In the genomic region with DNA sequence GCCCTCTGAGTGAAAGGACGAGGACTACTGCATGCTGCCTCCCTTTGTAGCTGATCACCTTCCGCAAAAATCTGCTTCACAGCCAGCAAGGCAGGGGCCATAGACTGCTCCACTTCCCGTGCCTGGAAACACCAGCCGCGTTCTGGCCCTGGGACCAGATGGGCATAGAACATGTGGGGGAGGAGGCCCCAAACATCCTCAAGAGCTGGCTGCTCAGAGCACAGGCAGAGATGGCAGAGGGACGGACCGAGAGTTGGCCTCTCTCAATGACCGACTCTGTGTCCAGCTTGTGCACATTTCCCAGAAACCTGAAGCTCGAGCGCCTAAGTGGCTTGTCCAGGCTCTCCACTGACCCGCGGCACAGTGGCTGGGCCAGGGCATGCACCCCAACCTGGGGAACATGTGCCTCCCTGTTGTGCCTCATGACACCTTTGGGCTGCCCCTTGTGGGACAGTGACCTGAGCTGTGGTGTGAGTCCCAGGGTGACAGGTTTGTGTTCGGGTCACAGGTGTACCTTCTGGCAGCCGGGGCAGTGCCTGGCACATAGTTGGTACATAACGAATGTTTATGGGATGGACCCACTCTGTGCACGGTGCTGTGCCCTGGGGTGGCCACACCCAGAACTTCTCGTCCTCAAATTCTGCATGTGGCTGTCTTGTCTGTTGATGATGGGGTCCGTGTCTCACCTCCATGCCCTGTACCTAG, we compare ENCODE assay signal across 25 cellular contexts. TPM values are rescaled to one million over a fixed set of nuclear protein-coding genes. Genes with fewer than 3 reads are reported as not detected.
A peak's percentile ranks its signal among the peaks of the same experiment; 100 is the strongest.
DNase-seq lines count a peak whose midpoint lies in the region; ATAC-seq, FAIRE-seq and TF ChIP-seq lines count a peak whose summit lies in the region.
"Had no signal": no experiment of that assay in that cellular context is flagged by ENCODE, and none has a peak within 500 bp of the region (broad histone marks: within the 10 kb centered on the region; RNA-seq: fewer than 3 reads in every experiment).

No MANE protein-coding gene starts in this region.

- intact Hi-C loops in K562 (cut with micrococcal nuclease), result no loop called here
- intact Hi-C loops in kidney (cut with DNase I), result no loop called here

- POLR2A ChIA-PET in K562 (lab: Yijun Ruan, JAX), result interaction anchor here (0.7 kb wide), 1 partner anchor 31 kb away, joined by 3 read pairs; no protein-coding TSS in a partner anchor

- CTCF ChIA-PET in K562 (lab: Yijun Ruan, JAX; ENCODE audit: low intra/inter-chr PET ratio), result no interaction called here

- H4K20me1 ChIP-seq in K562 (replicated peaks; ENCODE audit: control insufficient read depth, insufficient read depth, low read length), result 0 out of 2 replicates have a peak, but pooled peaks cover 21% of the 10 kb centered on the region

- H3K27me3 ChIP-seq in K562 (ENCODE audit: control insufficient read depth in 2 of 2, insufficient read depth in 2 of 2, low read length in 2 of 2), result peaks cover 30 to 80% of the 10 kb centered on the region in 2 experiments
- H3K27me3 ChIP-seq in gastroesophageal sphincter, result peaks cover 26% of the 10 kb centered on the region

- peaks cover 10% of the 10 kb centered on the region in 2 experiments; a peak in 4 of 5 replicates for H3K4me1 ChIP-seq in K562 (replicated peaks in 1 of 2; ENCODE audit: control insufficient read depth in 2 of 2, insufficient read depth in 2 of 2, low read length in 2 of 2)
- H3K4me1 ChIP-seq in kidney (ENCODE audit: control insufficient read depth in 1 of 2, insufficient read depth in 1 of 2, low read depth in 1 of 2, low read length in 2 of 2), result no peaks in the 10 kb centered on the region
- no peaks in the 10 kb centered on the region for H3K4me1 ChIP-seq in gastroesophageal sphincter

- no peak for ATAC-seq in K562
- no peak for ATAC-seq in GM19328 (IDR thresholded peaks at IDR 0.05; ENCODE audit: unreplicated experiment)
- ATAC-seq in gastroesophageal sphincter, result no peak

- H3K9me1 ChIP-seq in K562 (ENCODE audit: control insufficient read depth, insufficient read depth, low read length), result peaks cover 8% of the 10 kb centered on the region

- H3K4me3 ChIP-seq in K562 (no peak overlapping the region), kidney (ENCODE audit: low read length in 2 of 2) (no peak overlapping the region), gastroesophageal sphincter (no peak overlapping the region)
- H3K4me3 ChIP-seq: PC-9, SK-N-MC had no signal

- TF ChIP-seq CTCF in K562 (IDR thresholded peaks at IDR 0.05 in 2 of 3, conservative IDR thresholded peaks at IDR 0.05 in 1 of 3; ENCODE audit: insufficient read depth in 2 of 3, low read depth in 1 of 3, low read length in 3 of 3) (no peak), kidney (IDR thresholded peaks at IDR 0.05; ENCODE audit: borderline replicate concordance, extremely low read depth, insufficient read depth) (no peak), gastroesophageal sphincter (IDR thresholded peaks at IDR 0.05) (no peak)

- TF ChIP-seq RAD21 in K562 (CRISPR knock-in tag; conservative IDR thresholded peaks at IDR 0.05 in 1 of 2, IDR thresholded peaks at IDR 0.05 in 1 of 2), result no peak

- in situ Hi-C loops in K562 (cut with MboI), result no loop called here

- no peaks in the 10 kb centered on the region for H3K79me2 ChIP-seq in K562 (ENCODE audit: control insufficient read depth, insufficient read depth, low read length)

- TF ChIP-seq EP300 in K562 (IDR thresholded peaks at IDR 0.05; ENCODE audit: low read length) (no peak), gastroesophageal sphincter (IDR thresholded peaks at IDR 0.05) (no peak)

- FAIRE-seq in K562 (lab: Jason Lieb, UNC) (no peak), kidney (lab: Jason Lieb, UNC) (no peak), HTR-8/SVneo (lab: Jason Lieb, UNC) (no peak)
- FAIRE-seq: GM19239, H54 had no signal

- H2AFZ ChIP-seq in K562 (ENCODE audit: low read depth, low read length), result no peak overlapping the region
- H2AFZ ChIP-seq: PC-9 had no signal

- H3K4me2 ChIP-seq in K562 (ENCODE audit: insufficient read depth, low read length), result no peak overlapping the region
- H3K4me2 ChIP-seq: PC-9 had no signal

- TF ChIP-seq POLR2A in K562 (conservative IDR thresholded peaks at IDR 0.05) (no peak), gastroesophageal sphincter (IDR thresholded peaks at IDR 0.05) (no peak)

- H3K9me3 ChIP-seq in K562 (replicated peaks; ENCODE audit: control insufficient read depth, insufficient read depth, low read depth, low read length) (no peaks in the 10 kb centered on the region), kidney (ENCODE audit: control insufficient read depth in 1 of 2, low read length in 2 of 2) (no peaks in the 10 kb centered on the region), gastroesophageal sphincter (no peaks in the 10 kb centered on the region)

- no peaks in the 10 kb centered on the region for H3K36me3 ChIP-seq in K562 (ENCODE audit: control insufficient read depth, insufficient read depth, low read length)
- no peaks in the 10 kb centered on the region for H3K36me3 ChIP-seq in kidney (ENCODE audit: control insufficient read depth in 1 of 2, insufficient read depth in 2 of 2, low read length in 2 of 2)
- no peaks in the 10 kb centered on the region for H3K36me3 ChIP-seq in gastroesophageal sphincter

- DNase-seq in NCI-H1694 treated with DMSO at 0.1 percent for 48 hours (lab: John Stamatoyannopoulos, UW), result peak; percentile 16
- DNase-seq in NCI-H1694 (lab: John Stamatoyannopoulos, UW), result no peak
- no peak for DNase-seq in K562 (ENCODE audit: extremely low read depth in 1 of 4, low spot score in 3 of 4)
- DNase-seq in kidney, result peak; percentile 48
- no peak for DNase-seq in HTR-8/SVneo (ENCODE audit: insufficient read length, low spot score)
- DNase-seq: 8988T, AML-193, EL, GF-D8, KBM-7, MM.1S, NCI-H1048, NCI-H1436, NCI-H2029 treated with DMSO at 0.1 percent for 48 hours, NCI-H226, NCI-H748 treated with DMSO at 0.1 percent for 48 hours, PC-9, SHP77 had no signal

- 3% methylated on average over 16 of the region's 18 CpGs for WGBS in K562 (ENCODE audit: insufficient coverage, low coverage, missing lambda C conversion rate)
- 82 to 85% methylated on average over 2 to 4 of the region's 18 CpGs for WGBS in gastroesophageal sphincter (ENCODE audit: low coverage in 1 of 2), 2 donors

- no peak overlapping the region for H3K9ac ChIP-seq in K562 (ENCODE audit: insufficient read depth in 1 of 2, low read depth in 2 of 2, low read length in 2 of 2)
- no peak overlapping the region for H3K9ac ChIP-seq in kidney (ENCODE audit: low read length in 2 of 2)

- no peak overlapping the region for H3K27ac ChIP-seq in K562 (ENCODE audit: extremely low read depth, low read depth, low read length)
- no peak overlapping the region for H3K27ac ChIP-seq in kidney (ENCODE audit: low read depth in 2 of 2, low read length in 2 of 2)
- peak overlapping the region; percentile 22 for H3K27ac ChIP-seq in temporal lobe (ENCODE audit: low read depth, low read length)
- H3K27ac ChIP-seq in gastroesophageal sphincter, result no peak overlapping the region
- H3K27ac ChIP-seq: PC-9, SK-N-MC had no signal

- BruUV-seq in K562 (replicated peaks; lab: Mats Ljungman, UMichigan), result no TSS peak

TF ChIP-seq in K562, 482 proteins besides CTCF, POLR2A, EP300 and RAD21:
- TF ChIP-seq CSDE1 (IDR thresholded peaks at IDR 0.05), result no peak
- 0 out of 2 replicates have a peak, but pooled peaks have one; percentile 27 for TF ChIP-seq EZH2 (IDR thresholded peaks at IDR 0.05; ENCODE audit: borderline replicate concordance, low read depth, low read length)

RNA-seq across cellular contexts. Expression of a gene that starts 9.2 kb away (rescaled TPM):
- not detected in 2 replicates for total RNA-seq in K562 (2011; cell fraction: chromatin; rRNA removed; ENCODE audit: low replicate concordance)
- total RNA-seq in K562 (2011; cell fraction: nucleolus; rRNA removed), result not detected in 2 replicates
- not detected in 2 replicates for total RNA-seq in K562 (2011; cell fraction: nucleoplasm; rRNA removed)
- not detected in 2 replicates for total RNA-seq in K562 (2014; rRNA removed)
- not detected in 2 replicates for total RNA-seq in K562 (2014; rRNA removed; fragmentation: Illumina TruSeq; extraction: Trizol)
- total RNA-seq in K562 (2015; rRNA removed; fragmentation: Illumina TruSeq; extraction: Trizol), result not detected in 2 replicates
- total RNA-seq in K562 (2021), result not detected in 2 replicates
- not detected in 2 replicates for polyA plus RNA-seq in K562 (2011; rRNA removed)
- not detected in 2 replicates for polyA plus RNA-seq in K562 (2011; cell fraction: cytosol; rRNA removed)
- not detected in 2 replicates for polyA plus RNA-seq in K562 (2011; cell fraction: nucleus; rRNA removed)
- polyA plus RNA-seq in K562 (2012), result not detected in 2 replicates
- not detected in 2 replicates for polyA plus RNA-seq in K562 (2014; fragmentation: Illumina TruSeq; extraction: Trizol)
- polyA plus RNA-seq in K562 (2014; fragmentation: Nextera tagmentation; extraction: Ambion mirVana), result not detected
- not detected in 2 replicates for polyA plus RNA-seq in K562 (2014; rRNA removed)
- polyA minus RNA-seq in K562 (2011; rRNA and poly(A)+ RNA removed), result not detected in 2 replicates
- not detected in 2 replicates for polyA minus RNA-seq in K562 (2011; cell fraction: cytosol; rRNA and poly(A)+ RNA removed)
- not detected in 2 replicates for polyA minus RNA-seq in K562 (2011; cell fraction: nucleus; rRNA and poly(A)+ RNA removed)
- total RNA-seq in kidney, result 0.63 TPM
- 0.67 TPM for polyA plus RNA-seq in kidney (ENCODE audit: insufficient read depth, low read depth, low replicate concordance)
- total RNA-seq in temporal lobe, result 17.2 TPM
- total RNA-seq in gastroesophageal sphincter, result 10 to 100 TPM in 2 of 4 donors, 1 to 10 TPM in 1, not detected in 1; 6.1 to 47.7 (median 29.1) TPM
- polyA plus RNA-seq: CD14-positive monocyte had no signal

Comparison
In these comparisons a context has a peak if more than half of its experiments do, and no peak if none do; other contexts are left out.
1. DNase-seq: peak in NCI-H1694 treated with DMSO at 0.1 percent for 48 hours (single experiment) and kidney (single experiment); none in NCI-H1694 (single experiment), K562 (0 of 4) and HTR-8/SVneo (single experiment).